ENCODE assay signal across 8 cellular contexts in genomic region chr3:114745322-114746240, GRCh38.
DNase-seq lines count a peak whose midpoint lies in the region; ATAC-seq and TF ChIP-seq lines count a peak whose summit lies in the region.

No MANE protein-coding gene starts in this region.

- no peak overlapping the region for H3K9ac ChIP-seq in muscle layer of colon (ENCODE audit: low read length)

- no peaks in the 10 kb centered on the region for H3K9me3 Mint-ChIP-seq in stimulated activated naive CD8-positive, alpha-beta T cell treated with anti-CD3 and anti-CD28 coated beads, Interleukin-15, Interleukin-2, amounts not matched to agents 100 ng/mL and 50 ng/mL, for 24 hours

- H3K27me3 ChIP-seq in dorsolateral prefrontal cortex (no peaks in the 10 kb centered on the region), muscle layer of colon (ENCODE audit: control insufficient read depth in 1 of 2, insufficient read depth in 2 of 2, low read length in 2 of 2) (no peaks in the 10 kb centered on the region)

- no peak for TF ChIP-seq CTCF in dorsolateral prefrontal cortex (IDR thresholded peaks at IDR 0.05 in 54 of 56, conservative IDR thresholded peaks at IDR 0.05 in 2 of 56; ENCODE audit: low read depth in 1 of 56, partially characterized antibody in 56 of 56)

- no peak for ATAC-seq in stimulated activated naive CD8-positive, alpha-beta T cell treated with anti-CD3 and anti-CD28 coated beads, Interleukin-15, Interleukin-2, amounts not matched to agents 100 U/mL and 50 U/mL, for 24 hours
- no peak for ATAC-seq in GM18519 (IDR thresholded peaks at IDR 0.05; ENCODE audit: low FRiP score, unreplicated experiment)

- no peaks in the 10 kb centered on the region for H3K27me3 Mint-ChIP-seq in stimulated activated naive CD8-positive, alpha-beta T cell treated with anti-CD3 and anti-CD28 coated beads, Interleukin-15, Interleukin-2, amounts not matched to agents 100 ng/mL and 50 ng/mL, for 24 hours

- no peaks in the 10 kb centered on the region for H3K36me3 ChIP-seq in muscle layer of colon (ENCODE audit: insufficient read depth, low read length)

- no peak for DNase-seq in stimulated activated naive CD8-positive, alpha-beta T cell treated with anti-CD3 and anti-CD28 coated beads, Interleukin-15, Interleukin-2, amounts not matched to agents 100 U/mL and 50 U/mL, for 24 hours
- DNase-seq in dorsolateral prefrontal cortex, result no peak
- no peak for DNase-seq in ecto neural progenitor cell (ENCODE audit: low spot score)
- DNase-seq in cerebellar nuclear complex (lab: John Stamatoyannopoulos, UW), result no peak
- no peak for DNase-seq in NCI-H2081 (lab: John Stamatoyannopoulos, UW)

- no peaks in the 10 kb centered on the region for H3K9me3 ChIP-seq in muscle layer of colon (ENCODE audit: low read length)

- H3K27ac Mint-ChIP-seq in stimulated activated naive CD8-positive, alpha-beta T cell treated with anti-CD3 and anti-CD28 coated beads, Interleukin-15, Interleukin-2, amounts not matched to agents 100 ng/mL and 50 ng/mL, for 24 hours, result peak overlapping the region; percentile 71

- H3K4me3 ChIP-seq in dorsolateral prefrontal cortex (peak overlapping the region in 32 of 59 donors; percentile 1 to 64 (median 40)), muscle layer of colon (ENCODE audit: low read depth in 1 of 2, low read length in 2 of 2) (no peak overlapping the region)

- H3K4me3 Mint-ChIP-seq in stimulated activated naive CD8-positive, alpha-beta T cell treated with anti-CD3 and anti-CD28 coated beads, Interleukin-15, Interleukin-2, amounts not matched to agents 100 ng/mL and 50 ng/mL, for 24 hours, result no peak overlapping the region

- H3K4me1 Mint-ChIP-seq in stimulated activated naive CD8-positive, alpha-beta T cell treated with anti-CD3 and anti-CD28 coated beads, Interleukin-15, Interleukin-2, amounts not matched to agents 100 ng/mL and 50 ng/mL, for 24 hours (ENCODE audit: low read depth), result peaks cover 20% of the 10 kb centered on the region

- intact Hi-C loops in dorsolateral prefrontal cortex (cut with DNase I), result no loop called here

- no peaks in the 10 kb centered on the region for H3K36me3 Mint-ChIP-seq in stimulated activated naive CD8-positive, alpha-beta T cell treated with anti-CD3 and anti-CD28 coated beads, Interleukin-15, Interleukin-2, amounts not matched to agents 100 ng/mL and 50 ng/mL, for 24 hours (ENCODE audit: low read depth)

- H3K27ac ChIP-seq in dorsolateral prefrontal cortex (peak overlapping the region in 41 of 59 donors; percentile 1 to 70 (median 33)), muscle layer of colon (ENCODE audit: low read depth, low read length) (peak overlapping the region; percentile 72)

- peaks cover 5% of the 10 kb centered on the region for H3K4me1 ChIP-seq in muscle layer of colon (ENCODE audit: insufficient read depth, low read length)

Comparison
In these comparisons a context has a peak if more than half of its experiments do, and no peak if none do; other contexts are left out.
1. H3K4me3 ChIP-seq: peak in dorsolateral prefrontal cortex (32 of 59); none in muscle layer of colon (0 of 2).